In genomic region chr21:43333301-43334062, GRCh38 we compare ENCODE assay signal across 9 cellular contexts.
DNase-seq lines count a peak whose midpoint lies in the region; ATAC-seq and TF ChIP-seq lines count a peak whose summit lies in the region.
"Had no signal": no experiment of that assay in that cellular context is flagged by ENCODE, and none has a peak within 500 bp of the region (broad histone marks: within the 10 kb centered on the region; RNA-seq: fewer than 3 reads in every experiment).

No MANE protein-coding gene starts in this region.

- peak; percentile 90 for DNase-seq in AG08395 (ENCODE audit: low spot score)
- peak; percentile 94 for DNase-seq in LHCN-M2 (ENCODE audit: low read depth)
- DNase-seq in dorsolateral prefrontal cortex: peak in 5 of 10 donors; percentile 55 to 74 (median 59)
- DNase-seq in mucosa of gallbladder (ENCODE audit: low spot score): peak; percentile 86
- DNase-seq in effector memory CD4-positive, alpha-beta T cell: no peak
- DNase-seq in NOMO-1 treated with DMSO at 0.1 percent for 48 hours (lab: John Stamatoyannopoulos, UW; ENCODE audit: unreplicated experiment): no peak
- DNase-seq in lower leg skin (ENCODE audit: low spot score in 2 of 2): no peak
- DNase-seq: activated T-cell treated with anti-CD3 and anti-CD28 coated beads, Interleukin-2, amount 50 U/mL, for 48 hours had no signal

- peak overlapping the region in 41 of 59 donors; percentile 3 to 82 (median 63) for H3K27ac ChIP-seq in dorsolateral prefrontal cortex
- no peak overlapping the region for H3K27ac ChIP-seq in effector memory CD4-positive, alpha-beta T cell (ENCODE audit: insufficient read depth, low read length, poor library complexity, severe bottlenecking)

- H3K36me3 ChIP-seq in effector memory CD4-positive, alpha-beta T cell (ENCODE audit: control insufficient read depth, insufficient read depth, low read length): no peaks in the 10 kb centered on the region

- no peaks in the 10 kb centered on the region for H3K4me1 ChIP-seq in effector memory CD4-positive, alpha-beta T cell (ENCODE audit: control insufficient read depth, insufficient read depth, low read length, poor library complexity, severe bottlenecking)

- TF ChIP-seq CTCF in dorsolateral prefrontal cortex (IDR thresholded peaks at IDR 0.05 in 54 of 56, conservative IDR thresholded peaks at IDR 0.05 in 2 of 56; ENCODE audit: low read depth in 1 of 56, partially characterized antibody in 56 of 56) (no peak), lower leg skin (IDR thresholded peaks at IDR 0.05) (no peak)

- H3K27me3 ChIP-seq in dorsolateral prefrontal cortex: no peaks in the 10 kb centered on the region
- no peaks in the 10 kb centered on the region for H3K27me3 ChIP-seq in effector memory CD4-positive, alpha-beta T cell (replicated peaks; ENCODE audit: control insufficient read depth, insufficient read depth, low read length, poor library complexity, severe bottlenecking)

- no peak for ATAC-seq in GM21515 (IDR thresholded peaks at IDR 0.05; ENCODE audit: unreplicated experiment)

- WGBS in lower leg skin, 2 donors: 20 to 33% methylated on average over 35 of the region's 35 CpGs

- TF ChIP-seq POLR2A in lower leg skin (IDR thresholded peaks at IDR 0.05): no peak

- H3K4me3 ChIP-seq in dorsolateral prefrontal cortex: peak overlapping the region in 1 of 59 donors; percentile 13
- no peak overlapping the region for H3K4me3 ChIP-seq in effector memory CD4-positive, alpha-beta T cell (ENCODE audit: insufficient read depth, low read depth, low read length, poor library complexity, severe bottlenecking)
- H3K4me3 ChIP-seq in lower leg skin (ENCODE audit: low read depth, poor library complexity, severe bottlenecking): no peak overlapping the region

- intact Hi-C loops in dorsolateral prefrontal cortex (cut with DNase I): loop anchor here in 1 of 2 donors (5.0 kb wide), 1 partner anchor 46 kb away; no protein-coding TSS in a partner anchor
- intact Hi-C loops in lower leg skin (cut with DNase I; ENCODE audit: low total_unique reads): no loop called here

- no peaks in the 10 kb centered on the region for H3K9me3 ChIP-seq in effector memory CD4-positive, alpha-beta T cell (ENCODE audit: control insufficient read depth, low read length)

Comparison
In these comparisons a context has a peak if more than half of its experiments do, and no peak if none do; other contexts are left out.
1. DNase-seq: peak in AG08395 (single experiment), LHCN-M2 (single experiment) and mucosa of gallbladder (single experiment); none in effector memory CD4-positive, alpha-beta T cell (0 of 3), NOMO-1 treated with DMSO at 0.1 percent for 48 hours (single experiment) and lower leg skin (0 of 2).